8 cellular contexts compared by ENCODE assay signal in genomic region chr16:9091867-9092281, GRCh38. TPM values are rescaled to one million over a fixed set of nuclear protein-coding genes. Genes with fewer than 3 reads are reported as not detected.
DNase-seq lines count a peak whose midpoint lies in the region; ATAC-seq and TF ChIP-seq lines count a peak whose summit lies in the region.

No MANE protein-coding gene starts in this region.

- peak overlapping the region; percentile 59 for H3K27ac Mint-ChIP-seq in chondrocyte (ENCODE audit: unreplicated experiment)

- no peaks in the 10 kb centered on the region for H3K9me3 ChIP-seq in lung (ENCODE audit: control insufficient read depth in 2 of 2, insufficient read depth in 1 of 2, low read length in 1 of 2)

- H3K4me1 ChIP-seq in ACC112 (ENCODE audit: control insufficient read depth, insufficient read depth, low read length, unreplicated experiment) = peaks cover 20% of the 10 kb centered on the region
- peaks cover 3 to 10% of the 10 kb centered on the region in 2 donors for H3K4me1 ChIP-seq in lung (ENCODE audit: control insufficient read depth in 2 of 2, insufficient read depth in 2 of 2, low read length in 2 of 2)

- ATAC-seq in GM18868 (IDR thresholded peaks at IDR 0.05; ENCODE audit: unreplicated experiment) (peak; percentile 13), HG03108 (IDR thresholded peaks at IDR 0.05; ENCODE audit: unreplicated experiment) (peak; percentile 7), lung (ENCODE audit: insufficient read depth, low FRiP score) (peak; percentile 4)
- ATAC-seq in stimulated activated naive CD8-positive, alpha-beta T cell treated with anti-CD3 and anti-CD28 coated beads, Interleukin-15, Interleukin-2, amounts not matched to agents 100 U/mL and 50 U/mL, for 24 hours = peak; percentile 3

- no peak for TF ChIP-seq CTCF in chondrocyte (IDR thresholded peaks at IDR 0.05)
- TF ChIP-seq CTCF in lung (IDR thresholded peaks at IDR 0.05; ENCODE audit: control extremely low read depth, extremely low read depth) = no peak

- WGBS in lung, 2 donors = 0 to 1% methylated on average over 21 to 51 of the region's 51 CpGs

- H3K4me3 Mint-ChIP-seq in chondrocyte (ENCODE audit: unreplicated experiment) = peak overlapping the region; percentile 66

- no peaks in the 10 kb centered on the region for H3K27me3 ChIP-seq in ACC112 (ENCODE audit: insufficient read depth, low read length)
- no peaks in the 10 kb centered on the region for H3K27me3 ChIP-seq in lung (ENCODE audit: control insufficient read depth, insufficient read depth)

- H3K4me3 ChIP-seq in ACC112 (ENCODE audit: low read depth, low read length) (peak overlapping the region; percentile 96), lung (peak overlapping the region; percentile 100)

- H3K27me3 Mint-ChIP-seq in chondrocyte (ENCODE audit: low read depth) = no peaks in the 10 kb centered on the region

- DNase-seq in T-helper 9 cell (peak; percentile 25), chondrocyte (ENCODE audit: low spot score) (no peak), lung (ENCODE audit: low spot score) (peak; percentile 50), NCI-H2107 (lab: John Stamatoyannopoulos, UW) (no peak)
- peak; percentile 62 for DNase-seq in stimulated activated naive CD8-positive, alpha-beta T cell treated with anti-CD3 and anti-CD28 coated beads, Interleukin-15, Interleukin-2, amounts not matched to agents 100 U/mL and 50 U/mL, for 24 hours

- H3K79me2 ChIP-seq in ACC112 (ENCODE audit: control insufficient read depth, insufficient read depth, low read length, unreplicated experiment) = peaks cover 54% of the 10 kb centered on the region

- H3K9me3 Mint-ChIP-seq in chondrocyte (ENCODE audit: low read depth) = no peaks in the 10 kb centered on the region

- peaks cover 28% of the 10 kb centered on the region for H3K36me3 ChIP-seq in ACC112 (ENCODE audit: insufficient read depth, low read length)
- no peaks in the 10 kb centered on the region for H3K36me3 ChIP-seq in lung (ENCODE audit: control insufficient read depth in 2 of 2, insufficient read depth in 2 of 2, low read length in 2 of 2)

- H3K27ac ChIP-seq in ACC112 (ENCODE audit: low read depth, low read length) = peak overlapping the region; percentile 75
- peak overlapping the region; percentile 98 to 100 for H3K27ac ChIP-seq in lung (ENCODE audit: low read depth in 1 of 2, low read length in 1 of 2)

- peaks cover 18% of the 10 kb centered on the region for H3K36me3 Mint-ChIP-seq in chondrocyte (ENCODE audit: low read depth)

- H3K4me1 Mint-ChIP-seq in chondrocyte (ENCODE audit: low read depth) = peaks cover 38% of the 10 kb centered on the region

- peak overlapping the region; percentile 40 for H2AFZ ChIP-seq in ACC112 (ENCODE audit: low read length, unreplicated experiment)

RNA-seq across cellular contexts. Expression of gene HAPSTR1, which starts 0.4 kb away (rescaled TPM):
- total RNA-seq in chondrocyte (82.5 to 84.3 TPM (median 83.0 TPM) in 3 replicates), lung (10 to 100 TPM; 62.7 to 81.7 TPM)
- 10 to 100 TPM; 10.1 to 18.5 TPM for polyA plus RNA-seq in lung

Comparison
In these comparisons a context has a peak if more than half of its experiments do, and no peak if none do; other contexts are left out.
1. DNase-seq: peak in T-helper 9 cell (single experiment), lung (single experiment) and stimulated activated naive CD8-positive, alpha-beta T cell treated with anti-CD3 and anti-CD28 coated beads, Interleukin-15, Interleukin-2, amounts not matched to agents 100 U/mL and 50 U/mL, for 24 hours (single experiment); none in chondrocyte (single experiment) and NCI-H2107 (single experiment).
2. Peak in every context shown above with its lines, with median percentiles within 50 percentile points of each other: ATAC-seq.